ENCODE assay signal across 23 cellular contexts in genomic region chr7:141640239-141640840, GRCh38.
DNase-seq lines count a peak whose midpoint lies in the region; ATAC-seq, FAIRE-seq and TF ChIP-seq lines count a peak whose summit lies in the region.
"Had no signal": no experiment of that assay in that cellular context is flagged by ENCODE, and none has a peak within 500 bp of the region (broad histone marks: within the 10 kb centered on the region; RNA-seq: fewer than 3 reads in every experiment).

No MANE protein-coding gene starts in this region.

- ATAC-seq in memory B cell (ENCODE audit: low read depth) (no peak), GM21381 (IDR thresholded peaks at IDR 0.05; ENCODE audit: unreplicated experiment) (no peak)
- no peak for ATAC-seq in naive thymus-derived CD8-positive, alpha-beta T cell

- H3K9me3 Mint-ChIP-seq in activated T-helper 1 cell treated with anti-CD3 and anti-CD28 coated beads, Interleukin-12 subunit alpha, Interleukin-12 subunit beta, Interleukin-2, Interleukin-4 antibody, amounts not matched to agents 30 ng/mL and 10 ng/mL and 1 ng/mL, durations not matched to agents 14 hours and 24 hours and 36 hours, result no peaks in the 10 kb centered on the region
- H3K9me3 Mint-ChIP-seq in memory B cell, result no peaks in the 10 kb centered on the region
- no peaks in the 10 kb centered on the region for H3K9me3 Mint-ChIP-seq in naive thymus-derived CD8-positive, alpha-beta T cell
- H3K9me3 Mint-ChIP-seq: nephron had no signal

- TF ChIP-seq POLR2A in H54 (IDR thresholded peaks at IDR 0.05; ENCODE audit: low read depth, low read length), result no peak

- peaks cover 55% of the 10 kb centered on the region for H3K36me3 Mint-ChIP-seq in activated T-helper 1 cell treated with anti-CD3 and anti-CD28 coated beads, Interleukin-12 subunit alpha, Interleukin-12 subunit beta, Interleukin-2, Interleukin-4 antibody, amounts not matched to agents 30 ng/mL and 10 ng/mL and 1 ng/mL, durations not matched to agents 14 hours and 24 hours and 36 hours (ENCODE audit: low read depth)
- H3K36me3 Mint-ChIP-seq in memory B cell, result peaks cover 17% of the 10 kb centered on the region
- H3K36me3 Mint-ChIP-seq in naive thymus-derived CD8-positive, alpha-beta T cell, result peaks cover 0 to 50% (median 6%) of the 10 kb centered on the region in 3 donors

- peak overlapping the region; percentile 35 for H3K27ac Mint-ChIP-seq in activated T-helper 1 cell treated with anti-CD3 and anti-CD28 coated beads, Interleukin-12 subunit alpha, Interleukin-12 subunit beta, Interleukin-2, Interleukin-4 antibody, amounts not matched to agents 30 ng/mL and 10 ng/mL and 1 ng/mL, durations not matched to agents 14 hours and 24 hours and 36 hours
- H3K27ac Mint-ChIP-seq in memory B cell, result peak overlapping the region; percentile 9
- H3K27ac Mint-ChIP-seq in naive thymus-derived CD8-positive, alpha-beta T cell, result peak overlapping the region in 5 of 10 donors; percentile 31 to 68 (median 54)
- H3K27ac Mint-ChIP-seq: nephron had no signal

- POLR2A ChIA-PET in naive thymus-derived CD8-positive, alpha-beta T cell (lab: Charles Lee), result no interaction called here

- H3K4me3 Mint-ChIP-seq in activated T-helper 1 cell treated with anti-CD3 and anti-CD28 coated beads, Interleukin-12 subunit alpha, Interleukin-12 subunit beta, Interleukin-2, Interleukin-4 antibody, amounts not matched to agents 30 ng/mL and 10 ng/mL and 1 ng/mL, durations not matched to agents 14 hours and 24 hours and 36 hours, result no peak overlapping the region
- no peak overlapping the region for H3K4me3 Mint-ChIP-seq in memory B cell
- no peak overlapping the region for H3K4me3 Mint-ChIP-seq in naive thymus-derived CD8-positive, alpha-beta T cell
- H3K4me3 Mint-ChIP-seq: nephron had no signal

- peaks cover 10% of the 10 kb centered on the region for H3K4me1 Mint-ChIP-seq in activated T-helper 1 cell treated with anti-CD3 and anti-CD28 coated beads, Interleukin-12 subunit alpha, Interleukin-12 subunit beta, Interleukin-2, Interleukin-4 antibody, amounts not matched to agents 30 ng/mL and 10 ng/mL and 1 ng/mL, durations not matched to agents 14 hours and 24 hours and 36 hours (ENCODE audit: low read depth)
- H3K4me1 Mint-ChIP-seq in memory B cell, result no peaks in the 10 kb centered on the region
- H3K4me1 Mint-ChIP-seq in naive thymus-derived CD8-positive, alpha-beta T cell, result peaks cover 0 to 5% (median 0%) of the 10 kb centered on the region in 4 donors
- H3K4me1 Mint-ChIP-seq: nephron had no signal

- DNase-seq in Daoy (ENCODE audit: low read depth) (peak; percentile 78), H54 (ENCODE audit: insufficient read length, low spot score) (no peak), memory B cell (ENCODE audit: low spot score in 2 of 2) (no peak), COLO668 (lab: John Stamatoyannopoulos, UW; ENCODE audit: unreplicated experiment) (no peak), GM03348 (ENCODE audit: low spot score) (no peak)
- DNase-seq in activated T-helper 1 cell treated with anti-CD3 and anti-CD28 coated beads, Interleukin-12 subunit alpha, Interleukin-12 subunit beta, Interleukin-2, Interleukin-4 antibody, amounts not matched to agents 30 ng/mL and 10 ng/mL and 1 ng/mL, durations not matched to agents 14 hours and 24 hours and 36 hours (ENCODE audit: low spot score), result no peak
- no peak for DNase-seq in naive thymus-derived CD8-positive, alpha-beta T cell
- DNase-seq: activated CD4-positive, CD25-positive, alpha-beta regulatory T cell treated with anti-CD3 and anti-CD28 coated beads, Interleukin-2, amount 50 U/mL, for 72 hours; DMS 273 treated with DMSO at 0.1 percent for 48 hours; effector memory CD4-positive, alpha-beta T cell; GF-D8; glutamatergic neuron; HCEC 1CT; KBM-7; NCI-H1694; NCI-H69; posterior cingulate gyrus; sigmoid colon; T1000; testis had no signal

- peak; percentile 20 for FAIRE-seq in H54 (lab: Jason Lieb, UNC)
- FAIRE-seq: colon had no signal

- intact Hi-C loops in activated T-helper 1 cell treated with anti-CD3 and anti-CD28 coated beads, Interleukin-12 subunit alpha, Interleukin-12 subunit beta, Interleukin-2, Interleukin-4 antibody, amounts not matched to agents 30 ng/mL and 10 ng/mL and 1 ng/mL, durations not matched to agents 14 hours and 24 hours and 36 hours (cut with micrococcal nuclease), result no loop called here

- H3K27me3 Mint-ChIP-seq in activated T-helper 1 cell treated with anti-CD3 and anti-CD28 coated beads, Interleukin-12 subunit alpha, Interleukin-12 subunit beta, Interleukin-2, Interleukin-4 antibody, amounts not matched to agents 30 ng/mL and 10 ng/mL and 1 ng/mL, durations not matched to agents 14 hours and 24 hours and 36 hours (ENCODE audit: insufficient read depth), result no peaks in the 10 kb centered on the region
- no peaks in the 10 kb centered on the region for H3K27me3 Mint-ChIP-seq in memory B cell
- H3K27me3 Mint-ChIP-seq in naive thymus-derived CD8-positive, alpha-beta T cell, result no peaks in the 10 kb centered on the region
